Comparison of ENCODE assay signal across 14 cellular contexts in genomic region chr5:6236858-6237481, GRCh38.
DNase-seq lines count a peak whose midpoint lies in the region; ATAC-seq, FAIRE-seq and TF ChIP-seq lines count a peak whose summit lies in the region.
"Had no signal": no experiment of that assay in that cellular context is flagged by ENCODE, and none has a peak within 500 bp of the region (broad histone marks: within the 10 kb centered on the region; RNA-seq: fewer than 3 reads in every experiment).

No MANE protein-coding gene starts in this region.

- TF ChIP-seq POLR2A in GM12878 (IDR thresholded peaks at IDR 0.05; ENCODE audit: low read depth, low read length) = no peak

- 60% methylated on average over 8 of the region's 8 CpGs for WGBS in GM12878 (ENCODE audit: insufficient coverage, insufficient replicate concordance, low lambda C conversion rate, missing lambda C conversion rate)

- no peaks in the 10 kb centered on the region for H3K27me3 ChIP-seq in GM12878 (replicated peaks in 1 of 2; ENCODE audit: control insufficient read depth in 2 of 2, insufficient read depth in 2 of 2, low read length in 1 of 2)
- H3K27me3 ChIP-seq: upper lobe of right lung had no signal

- no peaks in the 10 kb centered on the region for H4K20me1 ChIP-seq in GM12878 (ENCODE audit: control insufficient read depth, insufficient read depth)

- TF ChIP-seq CTCF in GM12878 (IDR thresholded peaks at IDR 0.05 in 2 of 3, conservative IDR thresholded peaks at IDR 0.05 in 1 of 3; ENCODE audit: control insufficient read depth in 2 of 3, extremely low read depth in 1 of 3, insufficient read depth in 1 of 3, low read depth in 3 of 3, low read length in 3 of 3) = no peak

- peak in 1 of 2 experiments; percentile 39; a peak in 1 of 4 replicates for TF ChIP-seq EP300 in GM12878 (IDR thresholded peaks at IDR 0.05; ENCODE audit: borderline replicate concordance in 1 of 2, control insufficient read depth in 1 of 2, low read depth in 2 of 2, low read length in 2 of 2)

- no peaks in the 10 kb centered on the region for H3K4me1 ChIP-seq in GM12878 (ENCODE audit: control insufficient read depth, insufficient read depth, low read length)
- H3K4me1 ChIP-seq: upper lobe of right lung had no signal

- no peaks in the 10 kb centered on the region for H3K36me3 ChIP-seq in GM12878 (ENCODE audit: control insufficient read depth in 2 of 2, insufficient read depth in 2 of 2, low read length in 1 of 2)
- H3K36me3 ChIP-seq: upper lobe of right lung had no signal

- H3K27ac ChIP-seq in GM12878 (ENCODE audit: control insufficient read depth, insufficient read depth) = no peak overlapping the region
- H3K27ac ChIP-seq: upper lobe of right lung had no signal

- FAIRE-seq in GM12878 (lab: Jason Lieb, UNC) = peak; percentile 83

- no peaks in the 10 kb centered on the region for H3K79me2 ChIP-seq in GM12878 (ENCODE audit: control insufficient read depth, insufficient read depth, low read length)

- in situ Hi-C loops in GM12878 (cut with MboI) = no loop called here

- POLR2A ChIA-PET in GM12878 (lab: Charles Lee) = no interaction called here

- BruUV-seq in GM12878 (replicated peaks; lab: Mats Ljungman, UMichigan) = no TSS peak

- no peak overlapping the region for H2AFZ ChIP-seq in GM12878 (ENCODE audit: control insufficient read depth, low read depth, low read length)

- RAD21 ChIA-PET in GM12878 (lab: Charles Lee; ENCODE audit: unreplicated experiment) = interaction anchor here (0.6 to 2.5 kb wide), 2 partner anchors 16 to 36 kb away, joined by 3 to 8 read pairs; no protein-coding TSS in a partner anchor

- H3K9ac ChIP-seq in GM12878 (ENCODE audit: control insufficient read depth, insufficient read depth, low read length) = no peak overlapping the region

- CTCF ChIA-PET in GM12878 (lab: Yijun Ruan, JAX) = interaction anchor here (1.0 to 2.1 kb wide), 3 partner anchors 8 to 75 kb away, joined by 3 to 5 read pairs (median 3); no protein-coding TSS in a partner anchor

- no peaks in the 10 kb centered on the region; the same call in 2 of the 3 replicates for H3K9me3 ChIP-seq in GM12878 (replicated peaks; ENCODE audit: control insufficient read depth, insufficient read depth, low read length)

- SMC1A ChIA-PET in GM12878 (lab: Charles Lee; ENCODE audit: uncharacterized antibody, unreplicated experiment) = interaction anchor here (0.7 to 1.7 kb wide), 7 partner anchors 9 to 127 kb away, joined by 3 to 6 read pairs (median 3); no protein-coding TSS in a partner anchor

- no peak overlapping the region for H3K4me3 ChIP-seq in GM12878
- H3K4me3 ChIP-seq: mucosa of descending colon, upper lobe of right lung had no signal

- ATAC-seq in GM18498 (IDR thresholded peaks at IDR 0.05; ENCODE audit: unreplicated experiment) (peak; percentile 87), GM21367 (IDR thresholded peaks at IDR 0.05; ENCODE audit: unreplicated experiment) (peak; percentile 90), HG03025 (IDR thresholded peaks at IDR 0.05; ENCODE audit: low FRiP score, unreplicated experiment) (peak; percentile 45), GM12878 (peak; percentile 95)
- ATAC-seq: activated T-cell treated with anti-CD3 and anti-CD28 coated beads, Interleukin-2, amount 50 U/mL, for 4 hours; mucosa of descending colon; upper lobe of right lung had no signal

- intact Hi-C loops in GM12878 (cut with micrococcal nuclease; ENCODE audit: unreplicated experiment) = no loop called here

- peak; percentile 25 for DNase-seq in GM12878 (ENCODE audit: low read depth, low spot score)
- DNase-seq in NCI-H2227 (lab: John Stamatoyannopoulos, UW; ENCODE audit: unreplicated experiment) = no peak
- no peak for DNase-seq in activated CD4-positive, CD25-positive, alpha-beta regulatory T cell treated with anti-CD3 and anti-CD28 coated beads, Interleukin-2, amount 50 U/mL, for 72 hours
- DNase-seq in HuH-7 (ENCODE audit: low spot score) = no peak
- DNase-seq in DMS153 (lab: John Stamatoyannopoulos, UW) = no peak
- DNase-seq: activated T-cell treated with anti-CD3 and anti-CD28 coated beads, Interleukin-2, amount 50 U/mL, for 4 hours; foreskin fibroblast; H9; mucosa of descending colon; T-helper 1 cell; upper lobe of right lung had no signal

- no peak for TF ChIP-seq RAD21 in GM12878 (IDR thresholded peaks at IDR 0.05; ENCODE audit: insufficient read depth, low read depth, low read length)

- H3K4me2 ChIP-seq in GM12878 (ENCODE audit: control insufficient read depth, insufficient read depth) = no peak overlapping the region

TF ChIP-seq in GM12878, 131 proteins besides CTCF, POLR2A, EP300 and RAD21:
- peak; percentile 93 for TF ChIP-seq IKZF2 (IDR thresholded peaks at IDR 0.05)
- TF ChIP-seq IRF4 (IDR thresholded peaks at IDR 0.05; ENCODE audit: low read depth, low read length) = peak; percentile 78
- TF ChIP-seq DPF2 (IDR thresholded peaks at IDR 0.05) = peak; percentile 78
- TF ChIP-seq ZNF217 (IDR thresholded peaks at IDR 0.05) = no peak
- peak; percentile 51 for TF ChIP-seq MTA2 (IDR thresholded peaks at IDR 0.05; ENCODE audit: low read depth)
- TF ChIP-seq MEF2B (IDR thresholded peaks at IDR 0.05; ENCODE audit: partially characterized antibody, poor library complexity, severe bottlenecking) = peak; percentile 37
- TF ChIP-seq RELB (IDR thresholded peaks at IDR 0.05; ENCODE audit: low read depth) = peak; percentile 80
- TF ChIP-seq TCF3 (IDR thresholded peaks at IDR 0.05; ENCODE audit: borderline replicate concordance, insufficient read depth, low read depth, low read length) = no peak
- TF ChIP-seq BCL11A (IDR thresholded peaks at IDR 0.05; ENCODE audit: low read depth, low read length) = 0 out of 2 replicates have a peak, but pooled peaks have one; percentile 2
- TF ChIP-seq POU2F2 (IDR thresholded peaks at IDR 0.05; ENCODE audit: borderline replicate concordance, low read depth, low read length) = peak; percentile 52; the same call in 1 of the 3 replicates
- peak; percentile 89 for TF ChIP-seq IKZF1 (conservative IDR thresholded peaks at IDR 0.05)
- TF ChIP-seq SPI1 (IDR thresholded peaks at IDR 0.05; ENCODE audit: borderline replicate concordance, insufficient read depth, low read depth, low read length) = peak; percentile 98
- TF ChIP-seq NR2F1 (conservative IDR thresholded peaks at IDR 0.05) = peak; percentile 39; the same call in 1 of the 2 replicates
- no peak for TF ChIP-seq KLF5 (IDR thresholded peaks at IDR 0.05; ENCODE audit: partially characterized antibody)
- peak; percentile 6 to 46; a peak in 1 of 4 replicates for TF ChIP-seq BHLHE40 (IDR thresholded peaks at IDR 0.05; ENCODE audit: borderline replicate concordance in 1 of 2, low read depth in 2 of 2, low read length in 1 of 2)
TF ChIP-seq in GM12878: peak in this region for 12.

Comparison
In these comparisons a context has a peak if more than half of its experiments do, and no peak if none do; other contexts are left out.
1. ATAC-seq: peak in every context shown above with its lines; median percentile 95 in GM12878; 90 in GM21367; 87 in GM18498; 45 in HG03025.